ENCODE assay signal across 8 cellular contexts in genomic region chr16:88662843-88663606, GRCh38. TPM values are rescaled to one million over a fixed set of nuclear protein-coding genes. Genes with fewer than 3 reads are reported as not detected.
DNase-seq lines count a peak whose midpoint lies in the region; ATAC-seq, FAIRE-seq and TF ChIP-seq lines count a peak whose summit lies in the region.

Gene MVD, minus strand, starts transcription at chr16:88663091. Its CDS starts 11 bp downstream, at chr16:88663080.

- peaks cover 26% of the 10 kb centered on the region for H3K4me1 Mint-ChIP-seq in nephron progenitor cell
- peaks cover 31% of the 10 kb centered on the region for H3K4me1 Mint-ChIP-seq in stimulated activated naive CD8-positive, alpha-beta T cell treated with anti-CD3 and anti-CD28 coated beads, Interleukin-15, amount 100 ng/mL, for 72 hours

- no peaks in the 10 kb centered on the region for H3K9me3 ChIP-seq in Loucy (ENCODE audit: insufficient read depth, low read depth, low read length)

- peak; percentile 70 for FAIRE-seq in H54 (lab: Jason Lieb, UNC)

- H3K4me2 ChIP-seq in Loucy (ENCODE audit: low read depth, low read length, poor library complexity, severe bottlenecking), result peak within 1 kb of the TSS; percentile 75

- peaks cover 9% of the 10 kb centered on the region for H3K36me3 Mint-ChIP-seq in nephron progenitor cell (ENCODE audit: low read depth)

- peak within 1 kb of the TSS; percentile 88 for H3K27ac Mint-ChIP-seq in nephron progenitor cell
- peak within 1 kb of the TSS; percentile 91 to 96 for H3K27ac Mint-ChIP-seq in stimulated activated naive CD8-positive, alpha-beta T cell treated with anti-CD3 and anti-CD28 coated beads, Interleukin-15, amount 100 ng/mL, for 72 hours

- peak within 1 kb of the TSS; percentile 84 for H2AFZ ChIP-seq in Loucy (ENCODE audit: low read length)

- TF ChIP-seq POLR2A in H54 (IDR thresholded peaks at IDR 0.05; ENCODE audit: low read depth, low read length), result peak; percentile 98

- peak within 1 kb of the TSS; percentile 90 for H3K9ac ChIP-seq in Loucy (ENCODE audit: low read depth, low read length, poor library complexity, severe bottlenecking)

- H3F3A ChIP-seq in Loucy (ENCODE audit: low read depth), result no peaks in the 10 kb centered on the region

- H3K9me3 Mint-ChIP-seq in nephron progenitor cell, result no peaks in the 10 kb centered on the region
- H3K9me3 Mint-ChIP-seq in stimulated activated naive CD8-positive, alpha-beta T cell treated with anti-CD3 and anti-CD28 coated beads, Interleukin-15, amount 100 ng/mL, for 72 hours, result no peaks in the 10 kb centered on the region

- no peaks in the 10 kb centered on the region for H4K20me1 ChIP-seq in Loucy (ENCODE audit: insufficient read depth, low read length, poor library complexity, severe bottlenecking)

- peak within 1 kb of the TSS; percentile 90 for H3K4me3 Mint-ChIP-seq in nephron progenitor cell
- H3K4me3 Mint-ChIP-seq in stimulated activated naive CD8-positive, alpha-beta T cell treated with anti-CD3 and anti-CD28 coated beads, Interleukin-15, amount 100 ng/mL, for 72 hours, result peak within 1 kb of the TSS; percentile 94 to 97

- no peak for TF ChIP-seq CTCF in Loucy (conservative IDR thresholded peaks at IDR 0.05; ENCODE audit: low read length)
- no peak for TF ChIP-seq CTCF in fibroblast of the aortic adventitia (IDR thresholded peaks at IDR 0.05; ENCODE audit: insufficient read depth, low read length)
- no peak for TF ChIP-seq CTCF in nephron progenitor cell (IDR thresholded peaks at IDR 0.05)

- H3K9me2 ChIP-seq in Loucy (replicated peaks; ENCODE audit: low read depth, low read length), result no peaks in the 10 kb centered on the region

- no peaks in the 10 kb centered on the region for H3K36me3 ChIP-seq in Loucy (ENCODE audit: insufficient read depth, low read length)

- peaks cover 34% of the 10 kb centered on the region; the same call in 1 of the 2 replicates for H3K79me2 ChIP-seq in Loucy (ENCODE audit: insufficient read depth, low read length)

- H3K4me3 ChIP-seq in Loucy (ENCODE audit: low read length, poor library complexity, severe bottlenecking), result peak within 1 kb of the TSS; percentile 84
- peak within 1 kb of the TSS; percentile 97 for H3K4me3 ChIP-seq in fibroblast of the aortic adventitia (ENCODE audit: low read depth, low read length)

- no peaks in the 10 kb centered on the region for H3K4me1 ChIP-seq in Loucy (ENCODE audit: insufficient read depth, low read length, poor library complexity, severe bottlenecking)

- no peaks in the 10 kb centered on the region for H3K27me3 ChIP-seq in Loucy (ENCODE audit: insufficient read depth, low read length, poor library complexity, severe bottlenecking)

- no peaks in the 10 kb centered on the region for H3K27me3 Mint-ChIP-seq in nephron progenitor cell (ENCODE audit: low read depth, poor library complexity)
- no peaks in the 10 kb centered on the region for H3K27me3 Mint-ChIP-seq in stimulated activated naive CD8-positive, alpha-beta T cell treated with anti-CD3 and anti-CD28 coated beads, Interleukin-15, amount 100 ng/mL, for 72 hours

- DNase-seq in ELR (ENCODE audit: low read depth), result peak; percentile 99
- peak; percentile 100 for DNase-seq in H54 (ENCODE audit: insufficient read length, low spot score)
- peak; percentile 95 for DNase-seq in SHP77 treated with DMSO at 0.1 percent for 48 hours (lab: John Stamatoyannopoulos, UW)
- peak; percentile 98 for DNase-seq in activated effector memory CD4-positive, alpha-beta T cell treated with anti-CD3 and anti-CD28 coated beads, Interleukin-2, amount 50 U/mL, for 16 hours
- peak; percentile 97 for DNase-seq in fibroblast of the aortic adventitia (ENCODE audit: low read depth)
- peak; percentile 94 for DNase-seq in nephron progenitor cell
- peak; percentile 94 to 97 for DNase-seq in stimulated activated naive CD8-positive, alpha-beta T cell treated with anti-CD3 and anti-CD28 coated beads, Interleukin-15, amount 100 ng/mL, for 72 hours

- peak; percentile 98 for ATAC-seq in stimulated activated naive CD8-positive, alpha-beta T cell treated with anti-CD3 and anti-CD28 coated beads, Interleukin-15, amount 100 ng/mL, for 72 hours

RNA-seq across cellular contexts. Expression of gene MVD, which starts in this region (rescaled TPM):
- total RNA-seq in fibroblast of the aortic adventitia (ENCODE audit: low replicate concordance), result 24.4 and 97.4 TPM in 2 replicates

Comparison
In these comparisons a context has a peak if more than half of its experiments do, and no peak if none do; other contexts are left out.
1. Peak in every context shown above with its lines: DNase-seq, ATAC-seq and H3K4me3 ChIP-seq.